Comparison of ENCODE assay signal across 28 cellular contexts in the genomic region with DNA sequence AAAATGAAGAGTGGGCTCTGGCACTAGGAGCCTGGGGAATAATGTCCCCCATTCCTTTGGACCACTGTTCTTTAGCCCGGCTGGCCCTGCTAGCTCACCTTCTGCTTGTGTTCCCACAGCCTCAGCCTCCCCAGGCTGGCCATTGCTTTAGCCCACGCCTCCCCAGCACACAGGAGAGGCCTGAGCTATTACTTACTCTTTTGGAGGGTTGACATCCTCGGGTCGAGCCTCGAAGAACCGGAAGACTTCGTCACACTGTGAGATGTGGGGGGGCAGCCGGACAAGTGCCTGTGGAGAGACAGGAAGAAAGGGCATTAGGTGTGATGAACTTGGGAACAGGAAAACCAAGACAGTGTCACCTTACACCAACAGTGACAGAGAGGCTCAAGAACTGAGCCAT.
"Had no signal": no experiment of that assay in that cellular context is flagged by ENCODE, and none has a peak within 500 bp of the region (broad histone marks: within the 10 kb centered on the region; RNA-seq: fewer than 3 reads in every experiment).

No MANE protein-coding gene starts in this region.

- H3K27me3 Mint-ChIP-seq: naive thymus-derived CD8-positive, alpha-beta T cell; stimulated activated naive CD8-positive, alpha-beta T cell treated with anti-CD3 and anti-CD28 coated beads, Interleukin-15, amount 100 ng/mL, for 72 hours had no signal

- H3K4me3 ChIP-seq: heart right ventricle, hepatocyte, left lung, lower lobe of right lung, psoas muscle, right lobe of liver, smooth muscle cell, tibial nerve, upper lobe of left lung had no signal

- H3K4me1 ChIP-seq: left lung, lower lobe of right lung, psoas muscle, right lobe of liver had no signal

- H3K36me3 Mint-ChIP-seq: naive thymus-derived CD8-positive, alpha-beta T cell; stimulated activated memory B cell treated with anti-CD40 and anti-IgM and Interleukin-4, amounts not matched to agents 10 μg/mL and 1 μg/mL and 100 μg/mL, for 72 hours had no signal

- H3K4me2 ChIP-seq: hepatocyte, smooth muscle cell had no signal

- H3K36me3 ChIP-seq: neutrophil, right lobe of liver had no signal

- H3K27me3 ChIP-seq: heart right ventricle, hepatocyte, left lung, neutrophil, right lobe of liver, tibial nerve, upper lobe of left lung had no signal

- H3K27ac Mint-ChIP-seq: stimulated activated memory B cell treated with anti-CD40 and anti-IgM and Interleukin-4, amounts not matched to agents 10 μg/mL and 1 μg/mL and 100 μg/mL, for 72 hours; stimulated activated naive CD8-positive, alpha-beta T cell treated with anti-CD3 and anti-CD28 coated beads, Interleukin-15, amount 100 ng/mL, for 72 hours had no signal

- H3K79me2 ChIP-seq: hepatocyte, parathyroid adenoma had no signal

- H3K4me3 Mint-ChIP-seq: naive thymus-derived CD8-positive, alpha-beta T cell; nephron; neural crest cell; stimulated activated memory B cell treated with anti-CD40 and anti-IgM and Interleukin-4, amounts not matched to agents 10 μg/mL and 1 μg/mL and 100 μg/mL, for 72 hours; stimulated activated naive CD8-positive, alpha-beta T cell treated with anti-CD3 and anti-CD28 coated beads, Interleukin-15, amount 100 ng/mL, for 72 hours had no signal

- FAIRE-seq: urothelium cell line had no signal

- H3K27ac ChIP-seq: heart right ventricle, hepatocyte, left lung, lower lobe of right lung, neutrophil, parathyroid adenoma, psoas muscle, right lobe of liver, upper lobe of left lung had no signal

- ATAC-seq: heart right ventricle; left lung; lower lobe of right lung; naive thymus-derived CD8-positive, alpha-beta T cell; psoas muscle; right lobe of liver; stimulated activated memory B cell treated with anti-CD40 and anti-IgM and Interleukin-4, amounts not matched to agents 10 μg/mL and 1 μg/mL and 100 μg/mL, for 72 hours; stimulated activated naive CD8-positive, alpha-beta T cell treated with anti-CD3 and anti-CD28 coated beads, Interleukin-15, amount 100 ng/mL, for 72 hours had no signal

- H2AFZ ChIP-seq: hepatocyte, parathyroid adenoma had no signal

- H3K9ac ChIP-seq: parathyroid adenoma had no signal

- DNase-seq: heart right ventricle; islet precursor cell; left colon; lower lobe of right lung; mammary epithelial cell; mesenchymal stem cell; naive thymus-derived CD8-positive, alpha-beta T cell; occipital lobe; stimulated activated CD4-positive, alpha-beta T cell treated with anti-CD3 and anti-CD28 coated beads, Interleukin-1b, Interleukin-23, amount 100 ng/mL, for 48 hours; stimulated activated CD4-positive, alpha-beta T cell treated with anti-CD3 and anti-CD28 coated beads, Interleukin-2, amount 100 ng/mL, for 48 hours; stimulated activated CD4-positive, alpha-beta T cell treated with anti-CD3 and anti-CD28 coated beads, Interleukin-4, amount 100 ng/mL, for 4 hours; stimulated activated CD8-positive, alpha-beta memory T cell treated with anti-CD3 and anti-CD28 coated beads, Interleukin-4, amount 100 ng/mL, for 48 hours; stimulated activated naive CD4-positive, alpha-beta T cell treated with Interleukin-2 at 50 U/mL for 16 hours; stimulated activated naive CD8-positive, alpha-beta T cell treated with anti-CD3 and anti-CD28 coated beads, Interleukin-15, amount 100 ng/mL, for 72 hours; substantia nigra; upper lobe of left lung had no signal

- H3K9me3 Mint-ChIP-seq: naive thymus-derived CD8-positive, alpha-beta T cell; nephron; neural crest cell; stimulated activated memory B cell treated with anti-CD40 and anti-IgM and Interleukin-4, amounts not matched to agents 10 μg/mL and 1 μg/mL and 100 μg/mL, for 72 hours; stimulated activated naive CD8-positive, alpha-beta T cell treated with anti-CD3 and anti-CD28 coated beads, Interleukin-15, amount 100 ng/mL, for 72 hours had no signal

- H3K9me3 ChIP-seq: heart right ventricle, left lung, lower lobe of right lung, neutrophil, psoas muscle, right lobe of liver, tibial nerve, upper lobe of left lung had no signal

- H3K4me1 Mint-ChIP-seq: stimulated activated memory B cell treated with anti-CD40 and anti-IgM and Interleukin-4, amounts not matched to agents 10 μg/mL and 1 μg/mL and 100 μg/mL, for 72 hours had no signal
